Comparison of ENCODE assay signal across 10 cellular contexts in the genomic region with DNA sequence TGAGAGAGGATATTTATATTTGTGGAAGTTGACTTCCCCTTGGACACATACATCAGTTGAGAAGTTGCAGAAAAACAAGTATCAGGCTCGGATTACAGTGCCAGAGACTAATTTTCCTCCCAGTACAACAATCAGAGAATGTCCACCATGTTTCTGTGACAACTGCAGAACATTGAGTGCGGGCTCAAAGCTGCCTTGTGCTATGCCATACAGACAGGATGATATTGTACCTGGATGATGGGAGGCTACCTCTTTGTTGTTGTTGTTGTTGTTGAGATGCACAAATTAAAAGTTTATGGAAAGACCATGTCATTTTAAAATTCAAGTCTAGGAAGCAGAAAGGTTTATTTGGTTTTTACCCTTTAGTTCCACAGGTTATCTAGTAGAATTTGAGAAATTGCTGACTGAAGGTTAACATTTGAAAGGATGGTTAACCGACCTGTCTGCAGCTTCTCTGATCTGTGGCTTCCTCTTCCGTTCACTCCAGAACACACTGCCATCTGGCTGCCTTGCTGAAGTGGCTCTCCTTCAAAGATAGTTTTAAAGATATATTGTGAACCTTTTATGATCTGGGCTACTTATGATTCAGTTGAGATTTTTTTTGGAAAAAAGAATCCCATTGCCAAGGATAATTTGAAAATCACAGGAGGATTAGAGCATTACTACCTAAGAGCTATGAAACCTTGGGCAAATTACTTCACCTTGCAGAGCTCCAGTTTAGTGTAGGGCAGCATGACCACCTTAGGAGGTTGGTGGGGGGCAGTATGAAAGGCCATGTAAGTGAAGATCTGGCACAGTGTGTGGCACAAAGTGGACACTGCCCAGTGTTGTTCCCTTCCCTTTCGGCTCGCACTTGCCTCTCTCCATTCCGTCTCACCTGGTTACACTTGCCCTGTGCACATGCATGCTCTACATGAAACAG. TPM values are rescaled to one million over a fixed set of nuclear protein-coding genes. Genes with fewer than 3 reads are reported as not detected.
DNase-seq lines count a peak whose midpoint lies in the region; ATAC-seq and TF ChIP-seq lines count a peak whose summit lies in the region.
"Had no signal": no experiment of that assay in that cellular context is flagged by ENCODE, and none has a peak within 500 bp of the region (broad histone marks: within the 10 kb centered on the region; RNA-seq: fewer than 3 reads in every experiment).

No MANE protein-coding gene starts in this region.

- intact Hi-C loops in Right ventricle myocardium superior (cut with DNase I) = no loop called here

- ATAC-seq in GM21367 (IDR thresholded peaks at IDR 0.05; ENCODE audit: unreplicated experiment) = peak; percentile 64
- no peak for ATAC-seq in Right ventricle myocardium superior (ENCODE audit: poor library complexity)

- TF ChIP-seq CTCF in GM12873 (IDR thresholded peaks at IDR 0.05; ENCODE audit: insufficient read depth, low read depth, low read length, missing control alignments) = peak; percentile 5
- peak; percentile 14 for TF ChIP-seq CTCF in fibroblast of the aortic adventitia (IDR thresholded peaks at IDR 0.05; ENCODE audit: insufficient read depth, low read length)

- no peak overlapping the region for H3K4me3 ChIP-seq in fibroblast of the aortic adventitia (ENCODE audit: low read depth, low read length)

- DNase-seq in NCI-H524 (lab: John Stamatoyannopoulos, UW) (peak; percentile 42 to 78), fibroblast of the aortic adventitia (ENCODE audit: low read depth) (no peak), SIG-M5 treated with dmso at 0.1 percent for 504 hours (lab: John Stamatoyannopoulos, UW; ENCODE audit: unreplicated experiment) (no peak), Right ventricle myocardium superior (no peak), GM19240 (ENCODE audit: insufficient read length, low spot score) (no peak), NCI-H446 (lab: John Stamatoyannopoulos, UW) (no peak)
- DNase-seq: NCI-H774 had no signal

RNA-seq across cellular contexts. Expression of gene TMEM200A, which starts 15.9 kb away (rescaled TPM):
- total RNA-seq in fibroblast of the aortic adventitia (ENCODE audit: low replicate concordance) (61.5 and 137 TPM in 2 replicates), Right ventricle myocardium superior (not detected)
- total RNA-seq: Daoy had no signal

Comparison
In these comparisons a context has a peak if more than half of its experiments do, and no peak if none do; other contexts are left out.
1. DNase-seq: peak in NCI-H524 (2 of 2); none in fibroblast of the aortic adventitia (single experiment), SIG-M5 treated with dmso at 0.1 percent for 504 hours (single experiment), Right ventricle myocardium superior (single experiment), GM19240 (single experiment) and NCI-H446 (0 of 2).
2. RNA of gene TMEM200A, which starts 15.9 kb away (total RNA-seq): 61.5 to 137 TPM in fibroblast of the aortic adventitia; not detected in Right ventricle myocardium superior (single experiment); every median in the first group is over 10 times any median in the second.